ENCODE assay signal across 1 cellular context in the genomic region with DNA sequence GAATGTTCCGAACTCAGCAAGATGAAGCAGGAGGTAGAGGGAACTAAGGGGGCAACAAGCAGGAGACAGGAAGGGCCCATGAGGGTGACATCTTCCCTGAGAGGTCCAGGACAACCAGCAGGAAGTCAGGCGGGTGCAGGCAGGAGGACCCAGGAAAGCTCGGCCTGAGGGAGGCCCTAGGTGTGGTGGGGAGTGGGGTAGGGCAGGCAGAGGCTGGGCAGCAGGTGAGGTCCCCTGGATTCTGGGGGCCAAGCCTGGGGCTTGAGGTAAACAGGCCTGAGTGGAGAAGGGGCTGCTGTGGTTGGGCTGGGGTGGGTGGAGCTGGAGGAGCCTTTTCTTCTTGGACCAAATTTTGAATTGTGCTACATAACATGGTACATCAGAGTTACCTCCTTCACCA.
TF ChIP-seq lines count a peak whose summit lies in the region.

No MANE protein-coding gene starts in this region.

TF ChIP-seq in H1, 55 proteins besides CTCF, POLR2A, EP300 and RAD21:
- TF ChIP-seq GABPA (IDR thresholded peaks at IDR 0.05; ENCODE audit: borderline replicate concordance, insufficient read depth, low read length): no peak
- TF ChIP-seq BACH1 (IDR thresholded peaks at IDR 0.05; ENCODE audit: low read length): no peak
- TF ChIP-seq EZH2 (IDR thresholded peaks at IDR 0.05; ENCODE audit: low read depth, low read length, severe bottlenecking): no peak
- TF ChIP-seq CTBP2 (IDR thresholded peaks at IDR 0.05; ENCODE audit: borderline replicate concordance, insufficient read depth, insufficient read length, low read length): no peak
- no peak for TF ChIP-seq HDAC2 (IDR thresholded peaks at IDR 0.05; ENCODE audit: borderline replicate concordance in 1 of 2, low read depth in 2 of 2, low read length in 2 of 2)
- TF ChIP-seq TAF7 (optimal IDR thresholded peaks at IDR 0.05; ENCODE audit: borderline replicate concordance, low read depth, low read length): no peak
- no peak for TF ChIP-seq SP2 (IDR thresholded peaks at IDR 0.05; ENCODE audit: low read length)
- TF ChIP-seq, protein P1, sequence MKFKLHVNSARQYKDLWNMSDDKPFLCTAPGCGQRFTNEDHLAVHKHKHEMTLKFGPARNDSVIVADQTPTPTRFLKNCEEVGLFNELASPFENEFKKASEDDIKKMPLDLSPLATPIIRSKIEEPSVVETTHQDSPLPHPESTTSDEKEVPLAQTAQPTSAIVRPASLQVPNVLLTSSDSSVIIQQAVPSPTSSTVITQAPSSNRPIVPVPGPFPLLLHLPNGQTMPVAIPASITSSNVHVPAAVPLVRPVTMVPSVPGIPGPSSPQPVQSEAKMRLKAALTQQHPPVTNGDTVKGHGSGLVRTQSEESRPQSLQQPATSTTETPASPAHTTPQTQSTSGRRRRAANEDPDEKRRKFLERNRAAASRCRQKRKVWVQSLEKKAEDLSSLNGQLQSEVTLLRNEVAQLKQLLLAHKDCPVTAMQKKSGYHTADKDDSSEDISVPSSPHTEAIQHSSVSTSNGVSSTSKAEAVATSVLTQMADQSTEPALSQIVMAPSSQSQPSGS (IDR thresholded peaks at IDR 0.05; ENCODE audit: low read length): no peak
- TF ChIP-seq TAF1 (IDR thresholded peaks at IDR 0.05; ENCODE audit: low read depth, low read length): no peak
- no peak for TF ChIP-seq SAP30 (IDR thresholded peaks at IDR 0.05; ENCODE audit: insufficient read depth, insufficient replicate concordance, low read length)
- no peak for TF ChIP-seq SUZ12 (IDR thresholded peaks at IDR 0.05; ENCODE audit: low read length)
